ENCODE assay signal across 1 cellular context in genomic region chr6:158287047-158287446, GRCh38.
TF ChIP-seq lines count a peak whose summit lies in the region.

No MANE protein-coding gene starts in this region.

TF ChIP-seq in HEK293, 187 proteins besides CTCF, POLR2A, EP300 and RAD21 (continued from another document and continues in another):
- no peak for TF ChIP-seq ZNF664 (tag by site-specific recombination; IDR thresholded peaks at IDR 0.05)
- no peak for TF ChIP-seq ZNF473 (tag by site-specific recombination; IDR thresholded peaks at IDR 0.05)
- TF ChIP-seq, protein P1, sequence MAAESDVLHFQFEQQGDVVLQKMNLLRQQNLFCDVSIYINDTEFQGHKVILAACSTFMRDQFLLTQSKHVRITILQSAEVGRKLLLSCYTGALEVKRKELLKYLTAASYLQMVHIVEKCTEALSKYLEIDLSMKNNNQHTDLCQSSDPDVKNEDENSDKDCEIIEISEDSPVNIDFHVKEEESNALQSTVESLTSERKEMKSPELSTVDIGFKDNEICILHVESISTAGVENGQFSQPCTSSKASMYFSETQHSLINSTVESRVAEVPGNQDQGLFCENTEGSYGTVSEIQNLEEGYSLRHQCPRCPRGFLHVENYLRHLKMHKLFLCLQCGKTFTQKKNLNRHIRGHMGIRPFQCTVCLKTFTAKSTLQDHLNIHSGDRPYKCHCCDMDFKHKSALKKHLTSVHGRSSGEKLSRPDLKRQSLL (tag by site-specific recombination; IDR thresholded peaks at IDR 0.05): no peak
- TF ChIP-seq OVOL3 (tag by site-specific recombination; IDR thresholded peaks at IDR 0.05): peak; percentile 85
- TF ChIP-seq ZNF549 (tag by site-specific recombination; IDR thresholded peaks at IDR 0.05): 0 out of 2 replicates have a peak, but pooled peaks have one; percentile 30
- TF ChIP-seq ZNF513 (tag by site-specific recombination; IDR thresholded peaks at IDR 0.05): no peak
- TF ChIP-seq ZNF561 (tag by site-specific recombination; IDR thresholded peaks at IDR 0.05; ENCODE audit: borderline replicate concordance): peak; percentile 90
- no peak for TF ChIP-seq ZNF404 (tag by site-specific recombination; IDR thresholded peaks at IDR 0.05)
- TF ChIP-seq ZNF623 (tag by site-specific recombination; IDR thresholded peaks at IDR 0.05): no peak
- TF ChIP-seq, protein P2, sequence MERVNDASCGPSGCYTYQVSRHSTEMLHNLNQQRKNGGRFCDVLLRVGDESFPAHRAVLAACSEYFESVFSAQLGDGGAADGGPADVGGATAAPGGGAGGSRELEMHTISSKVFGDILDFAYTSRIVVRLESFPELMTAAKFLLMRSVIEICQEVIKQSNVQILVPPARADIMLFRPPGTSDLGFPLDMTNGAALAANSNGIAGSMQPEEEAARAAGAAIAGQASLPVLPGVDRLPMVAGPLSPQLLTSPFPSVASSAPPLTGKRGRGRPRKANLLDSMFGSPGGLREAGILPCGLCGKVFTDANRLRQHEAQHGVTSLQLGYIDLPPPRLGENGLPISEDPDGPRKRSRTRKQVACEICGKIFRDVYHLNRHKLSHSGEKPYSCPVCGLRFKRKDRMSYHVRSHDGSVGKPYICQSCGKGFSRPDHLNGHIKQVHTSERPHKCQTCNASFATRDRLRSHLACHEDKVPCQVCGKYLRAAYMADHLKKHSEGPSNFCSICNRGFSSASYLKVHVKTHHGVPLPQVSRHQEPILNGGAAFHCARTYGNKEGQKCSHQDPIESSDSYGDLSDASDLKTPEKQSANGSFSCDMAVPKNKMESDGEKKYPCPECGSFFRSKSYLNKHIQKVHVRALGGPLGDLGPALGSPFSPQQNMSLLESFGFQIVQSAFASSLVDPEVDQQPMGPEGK (tag by site-specific recombination; IDR thresholded peaks at IDR 0.05): no peak
- TF ChIP-seq ZNF548 (tag by site-specific recombination; IDR thresholded peaks at IDR 0.05): no peak
- TF ChIP-seq ZNF433 (tag by site-specific recombination; IDR thresholded peaks at IDR 0.05; ENCODE audit: low read depth): no peak
- TF ChIP-seq ZNF560 (tag by site-specific recombination; IDR thresholded peaks at IDR 0.05; ENCODE audit: borderline replicate concordance): no peak
- TF ChIP-seq ZNF366 (tag by site-specific recombination; conservative IDR thresholded peaks at IDR 0.05): 0 out of 2 replicates have a peak, but pooled peaks have one; percentile 39
- no peak for TF ChIP-seq ZNF202 (tag by site-specific recombination; IDR thresholded peaks at IDR 0.05; ENCODE audit: borderline replicate concordance)
- TF ChIP-seq ZNF391 (tag by site-specific recombination; IDR thresholded peaks at IDR 0.05; ENCODE audit: borderline replicate concordance, low read depth): no peak
- no peak for TF ChIP-seq ZNF140 (tag by site-specific recombination; IDR thresholded peaks at IDR 0.05)
- no peak for TF ChIP-seq ZNF121 (tag by site-specific recombination; IDR thresholded peaks at IDR 0.05)
- no peak for TF ChIP-seq ZNF157 (tag by site-specific recombination; IDR thresholded peaks at IDR 0.05)
- no peak for TF ChIP-seq ZNF785 (tag by site-specific recombination; IDR thresholded peaks at IDR 0.05)
- TF ChIP-seq PRDM6 (tag by site-specific recombination; IDR thresholded peaks at IDR 0.05): peak; percentile 99
- no peak for TF ChIP-seq ZNF335 (tag by site-specific recombination; conservative IDR thresholded peaks at IDR 0.05)
- TF ChIP-seq ZNF248 (tag by site-specific recombination; IDR thresholded peaks at IDR 0.05): no peak
- TF ChIP-seq PRDM1 (tag by site-specific recombination; IDR thresholded peaks at IDR 0.05): no peak
- no peak for TF ChIP-seq ZNF184 (tag by site-specific recombination; IDR thresholded peaks at IDR 0.05)
- no peak for TF ChIP-seq ZBTB1 (tag by site-specific recombination; IDR thresholded peaks at IDR 0.05)
- TF ChIP-seq HOXA7 (CRISPR knock-in tag; IDR thresholded peaks at IDR 0.05; ENCODE audit: borderline replicate concordance): no peak
- no peak for TF ChIP-seq ZNF350 (tag by site-specific recombination; IDR thresholded peaks at IDR 0.05)
- TF ChIP-seq, protein P3, sequence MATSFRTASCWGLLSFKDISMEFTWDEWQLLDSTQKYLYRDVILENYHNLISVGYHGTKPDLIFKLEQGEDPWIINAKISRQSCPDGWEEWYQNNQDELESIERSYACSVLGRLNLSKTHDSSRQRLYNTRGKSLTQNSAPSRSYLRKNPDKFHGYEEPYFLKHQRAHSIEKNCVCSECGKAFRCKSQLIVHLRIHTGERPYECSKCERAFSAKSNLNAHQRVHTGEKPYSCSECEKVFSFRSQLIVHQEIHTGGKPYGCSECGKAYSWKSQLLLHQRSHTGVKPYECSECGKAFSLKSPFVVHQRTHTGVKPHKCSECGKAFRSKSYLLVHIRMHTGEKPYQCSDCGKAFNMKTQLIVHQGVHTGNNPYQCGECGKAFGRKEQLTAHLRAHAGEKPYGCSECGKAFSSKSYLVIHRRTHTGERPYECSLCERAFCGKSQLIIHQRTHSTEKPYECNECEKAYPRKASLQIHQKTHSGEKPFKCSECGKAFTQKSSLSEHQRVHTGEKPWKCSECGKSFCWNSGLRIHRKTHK (tag by site-specific recombination; IDR thresholded peaks at IDR 0.05): no peak
- no peak for TF ChIP-seq ZNF555 (tag by site-specific recombination; conservative IDR thresholded peaks at IDR 0.05)
- peak; percentile 46; the same call in 1 of the 2 replicates for TF ChIP-seq GLI2 (tag by site-specific recombination; IDR thresholded peaks at IDR 0.05; ENCODE audit: borderline replicate concordance, low read depth)
- no peak for TF ChIP-seq GLI4 (tag by site-specific recombination; IDR thresholded peaks at IDR 0.05)
- no peak for TF ChIP-seq ZFP69B (tag by site-specific recombination; IDR thresholded peaks at IDR 0.05)
- no peak for TF ChIP-seq ZNF544 (tag by site-specific recombination; IDR thresholded peaks at IDR 0.05)
- TF ChIP-seq AEBP2 (tag by site-specific recombination; IDR thresholded peaks at IDR 0.05; ENCODE audit: borderline replicate concordance): no peak
- TF ChIP-seq ZBTB49 (tag by site-specific recombination; IDR thresholded peaks at IDR 0.05; ENCODE audit: low read depth): 0 out of 2 replicates have a peak, but pooled peaks have one; percentile 16
- no peak for TF ChIP-seq ZNF292 (tag by site-specific recombination; IDR thresholded peaks at IDR 0.05; ENCODE audit: borderline replicate concordance, low read depth)
- peak; percentile 87; the same call in 1 of the 2 replicates for TF ChIP-seq HOXD13 (CRISPR knock-in tag; IDR thresholded peaks at IDR 0.05; ENCODE audit: borderline replicate concordance)
- no peak for TF ChIP-seq EGR2 (tag by site-specific recombination; IDR thresholded peaks at IDR 0.05; ENCODE audit: low read depth)
- TF ChIP-seq ZNF488 (tag by site-specific recombination; IDR thresholded peaks at IDR 0.05): no peak
- TF ChIP-seq ZSCAN16 (tag by site-specific recombination; IDR thresholded peaks at IDR 0.05): no peak
- TF ChIP-seq, protein P4, sequence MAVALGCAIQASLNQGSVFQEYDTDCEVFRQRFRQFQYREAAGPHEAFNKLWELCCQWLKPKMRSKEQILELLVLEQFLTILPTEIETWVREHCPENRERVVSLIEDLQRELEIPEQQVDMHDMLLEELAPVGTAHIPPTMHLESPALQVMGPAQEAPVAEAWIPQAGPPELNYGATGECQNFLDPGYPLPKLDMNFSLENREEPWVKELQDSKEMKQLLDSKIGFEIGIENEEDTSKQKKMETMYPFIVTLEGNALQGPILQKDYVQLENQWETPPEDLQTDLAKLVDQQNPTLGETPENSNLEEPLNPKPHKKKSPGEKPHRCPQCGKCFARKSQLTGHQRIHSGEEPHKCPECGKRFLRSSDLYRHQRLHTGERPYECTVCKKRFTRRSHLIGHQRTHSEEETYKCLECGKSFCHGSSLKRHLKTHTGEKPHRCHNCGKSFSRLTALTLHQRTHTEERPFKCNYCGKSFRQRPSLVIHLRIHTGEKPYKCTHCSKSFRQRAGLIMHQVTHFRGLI (tag by site-specific recombination; IDR thresholded peaks at IDR 0.05): peak; percentile 96
- TF ChIP-seq ZNF830 (tag by site-specific recombination; IDR thresholded peaks at IDR 0.05; ENCODE audit: low read depth): no peak
- no peak for TF ChIP-seq YY1 (tag by site-specific recombination; IDR thresholded peaks at IDR 0.05)
- TF ChIP-seq ZSCAN30 (tag by site-specific recombination; IDR thresholded peaks at IDR 0.05): peak; percentile 91
- TF ChIP-seq MYNN (tag by site-specific recombination; IDR thresholded peaks at IDR 0.05; ENCODE audit: borderline replicate concordance): no peak
- TF ChIP-seq ZNF658 (tag by site-specific recombination; IDR thresholded peaks at IDR 0.05): no peak
- no peak; the same call in 1 of the 2 replicates for TF ChIP-seq KLF7 (tag by site-specific recombination; IDR thresholded peaks at IDR 0.05; ENCODE audit: borderline replicate concordance)
- TF ChIP-seq ZNF274 (IDR thresholded peaks at IDR 0.05; ENCODE audit: low read length): no peak
- no peak for TF ChIP-seq ZNF274 (tag by site-specific recombination; IDR thresholded peaks at IDR 0.05; ENCODE audit: borderline replicate concordance)
- TF ChIP-seq ZNF792 (tag by site-specific recombination; IDR thresholded peaks at IDR 0.05): no peak
- no peak for TF ChIP-seq ZSCAN4 (tag by site-specific recombination; IDR thresholded peaks at IDR 0.05)
- peak; percentile 64; the same call in 1 of the 2 replicates for TF ChIP-seq ZNF501 (tag by site-specific recombination; IDR thresholded peaks at IDR 0.05)
- no peak for TF ChIP-seq ZNF354C (tag by site-specific recombination; IDR thresholded peaks at IDR 0.05; ENCODE audit: borderline replicate concordance, low read depth)
- TF ChIP-seq GLIS2 (tag by site-specific recombination; IDR thresholded peaks at IDR 0.05): no peak
- TF ChIP-seq ZNF585B (tag by site-specific recombination; IDR thresholded peaks at IDR 0.05): no peak
